ENCODE assay signal across 1 cellular context in the genomic region with DNA sequence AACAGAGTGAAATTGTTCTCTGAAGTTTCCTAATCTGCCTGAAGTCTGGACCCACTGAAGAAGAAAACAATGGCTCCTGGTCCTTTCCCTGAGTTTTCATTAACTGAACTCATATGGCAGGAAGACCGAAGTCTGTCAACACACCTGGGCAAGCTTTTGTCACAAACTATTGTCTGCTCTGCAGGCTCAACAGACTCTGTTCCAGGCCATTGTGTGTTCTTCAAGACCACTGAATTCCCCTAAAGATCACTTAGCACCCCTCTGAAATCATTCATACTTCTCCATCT.
TF ChIP-seq lines count a peak whose summit lies in the region.

No MANE protein-coding gene starts in this region.

TF ChIP-seq in HepG2, 621 proteins besides CTCF, POLR2A, EP300 and RAD21 (continued from another document and continues in another):
- TF ChIP-seq, protein P1, sequence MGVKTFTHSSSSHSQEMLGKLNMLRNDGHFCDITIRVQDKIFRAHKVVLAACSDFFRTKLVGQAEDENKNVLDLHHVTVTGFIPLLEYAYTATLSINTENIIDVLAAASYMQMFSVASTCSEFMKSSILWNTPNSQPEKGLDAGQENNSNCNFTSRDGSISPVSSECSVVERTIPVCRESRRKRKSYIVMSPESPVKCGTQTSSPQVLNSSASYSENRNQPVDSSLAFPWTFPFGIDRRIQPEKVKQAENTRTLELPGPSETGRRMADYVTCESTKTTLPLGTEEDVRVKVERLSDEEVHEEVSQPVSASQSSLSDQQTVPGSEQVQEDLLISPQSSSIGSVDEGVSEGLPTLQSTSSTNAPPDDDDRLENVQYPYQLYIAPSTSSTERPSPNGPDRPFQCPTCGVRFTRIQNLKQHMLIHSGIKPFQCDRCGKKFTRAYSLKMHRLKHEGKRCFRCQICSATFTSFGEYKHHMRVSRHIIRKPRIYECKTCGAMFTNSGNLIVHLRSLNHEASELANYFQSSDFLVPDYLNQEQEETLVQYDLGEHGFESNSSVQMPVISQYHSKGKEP (CRISPR knock-in tag; IDR thresholded peaks at IDR 0.05): no peak
- no peak for TF ChIP-seq ZNF232 (CRISPR knock-in tag; IDR thresholded peaks at IDR 0.05; ENCODE audit: borderline replicate concordance)
- TF ChIP-seq ZNF331 (CRISPR knock-in tag; IDR thresholded peaks at IDR 0.05): no peak
- no peak for TF ChIP-seq PAWR (CRISPR knock-in tag; IDR thresholded peaks at IDR 0.05; ENCODE audit: borderline replicate concordance)
- TF ChIP-seq ZNF543 (CRISPR knock-in tag; IDR thresholded peaks at IDR 0.05): no peak
- TF ChIP-seq SNRNP70 (IDR thresholded peaks at IDR 0.05; ENCODE audit: low read depth, low read length): no peak
- TF ChIP-seq, protein P2, sequence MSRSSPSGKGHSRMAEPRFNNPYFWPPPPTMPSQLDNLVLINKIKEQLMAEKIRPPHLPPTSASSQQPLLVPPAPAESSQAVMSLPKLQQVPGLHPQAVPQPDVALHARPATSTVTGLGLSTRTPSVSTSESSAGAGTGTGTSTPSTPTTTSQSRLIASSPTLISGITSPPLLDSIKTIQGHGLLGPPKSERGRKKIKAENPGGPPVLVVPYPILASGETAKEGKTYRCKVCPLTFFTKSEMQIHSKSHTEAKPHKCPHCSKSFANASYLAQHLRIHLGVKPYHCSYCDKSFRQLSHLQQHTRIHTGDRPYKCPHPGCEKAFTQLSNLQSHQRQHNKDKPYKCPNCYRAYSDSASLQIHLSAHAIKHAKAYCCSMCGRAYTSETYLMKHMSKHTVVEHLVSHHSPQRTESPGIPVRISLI (CRISPR knock-in tag; IDR thresholded peaks at IDR 0.05; ENCODE audit: borderline replicate concordance): no peak
- no peak for TF ChIP-seq ZNF235 (CRISPR knock-in tag; IDR thresholded peaks at IDR 0.05; ENCODE audit: borderline replicate concordance)
- TF ChIP-seq ZEB1 (IDR thresholded peaks at IDR 0.05; ENCODE audit: insufficient replicate concordance, low read depth): peak; percentile 58
- TF ChIP-seq HOXA7 (CRISPR knock-in tag; IDR thresholded peaks at IDR 0.05): no peak
- no peak for TF ChIP-seq SCMH1 (CRISPR knock-in tag; IDR thresholded peaks at IDR 0.05; ENCODE audit: borderline replicate concordance)
- TF ChIP-seq, protein P3, sequence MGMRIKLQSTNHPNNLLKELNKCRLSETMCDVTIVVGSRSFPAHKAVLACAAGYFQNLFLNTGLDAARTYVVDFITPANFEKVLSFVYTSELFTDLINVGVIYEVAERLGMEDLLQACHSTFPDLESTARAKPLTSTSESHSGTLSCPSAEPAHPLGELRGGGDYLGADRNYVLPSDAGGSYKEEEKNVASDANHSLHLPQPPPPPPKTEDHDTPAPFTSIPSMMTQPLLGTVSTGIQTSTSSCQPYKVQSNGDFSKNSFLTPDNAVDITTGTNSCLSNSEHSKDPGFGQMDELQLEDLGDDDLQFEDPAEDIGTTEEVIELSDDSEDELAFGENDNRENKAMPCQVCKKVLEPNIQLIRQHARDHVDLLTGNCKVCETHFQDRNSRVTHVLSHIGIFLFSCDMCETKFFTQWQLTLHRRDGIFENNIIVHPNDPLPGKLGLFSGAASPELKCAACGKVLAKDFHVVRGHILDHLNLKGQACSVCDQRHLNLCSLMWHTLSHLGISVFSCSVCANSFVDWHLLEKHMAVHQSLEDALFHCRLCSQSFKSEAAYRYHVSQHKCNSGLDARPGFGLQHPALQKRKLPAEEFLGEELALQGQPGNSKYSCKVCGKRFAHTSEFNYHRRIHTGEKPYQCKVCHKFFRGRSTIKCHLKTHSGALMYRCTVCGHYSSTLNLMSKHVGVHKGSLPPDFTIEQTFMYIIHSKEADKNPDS (CRISPR knock-in tag; IDR thresholded peaks at IDR 0.05): no peak
- TF ChIP-seq, protein P4, sequence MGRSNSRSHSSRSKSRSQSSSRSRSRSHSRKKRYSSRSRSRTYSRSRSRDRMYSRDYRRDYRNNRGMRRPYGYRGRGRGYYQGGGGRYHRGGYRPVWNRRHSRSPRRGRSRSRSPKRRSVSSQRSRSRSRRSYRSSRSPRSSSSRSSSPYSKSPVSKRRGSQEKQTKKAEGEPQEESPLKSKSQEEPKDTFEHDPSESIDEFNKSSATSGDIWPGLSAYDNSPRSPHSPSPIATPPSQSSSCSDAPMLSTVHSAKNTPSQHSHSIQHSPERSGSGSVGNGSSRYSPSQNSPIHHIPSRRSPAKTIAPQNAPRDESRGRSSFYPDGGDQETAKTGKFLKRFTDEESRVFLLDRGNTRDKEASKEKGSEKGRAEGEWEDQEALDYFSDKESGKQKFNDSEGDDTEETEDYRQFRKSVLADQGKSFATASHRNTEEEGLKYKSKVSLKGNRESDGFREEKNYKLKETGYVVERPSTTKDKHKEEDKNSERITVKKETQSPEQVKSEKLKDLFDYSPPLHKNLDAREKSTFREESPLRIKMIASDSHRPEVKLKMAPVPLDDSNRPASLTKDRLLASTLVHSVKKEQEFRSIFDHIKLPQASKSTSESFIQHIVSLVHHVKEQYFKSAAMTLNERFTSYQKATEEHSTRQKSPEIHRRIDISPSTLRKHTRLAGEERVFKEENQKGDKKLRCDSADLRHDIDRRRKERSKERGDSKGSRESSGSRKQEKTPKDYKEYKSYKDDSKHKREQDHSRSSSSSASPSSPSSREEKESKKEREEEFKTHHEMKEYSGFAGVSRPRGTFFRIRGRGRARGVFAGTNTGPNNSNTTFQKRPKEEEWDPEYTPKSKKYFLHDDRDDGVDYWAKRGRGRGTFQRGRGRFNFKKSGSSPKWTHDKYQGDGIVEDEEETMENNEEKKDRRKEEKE (IDR thresholded peaks at IDR 0.05): no peak
- TF ChIP-seq ZNF3 (CRISPR knock-in tag; IDR thresholded peaks at IDR 0.05): no peak
- peak; percentile 98 for TF ChIP-seq SOX13 (IDR thresholded peaks at IDR 0.05)
- peak in 1 of 2 experiments; percentile 98; a peak in 2 of 4 replicates for TF ChIP-seq SOX13 (CRISPR knock-in tag; conservative IDR thresholded peaks at IDR 0.05 in 1 of 2, IDR thresholded peaks at IDR 0.05 in 1 of 2)
- TF ChIP-seq, protein P5, sequence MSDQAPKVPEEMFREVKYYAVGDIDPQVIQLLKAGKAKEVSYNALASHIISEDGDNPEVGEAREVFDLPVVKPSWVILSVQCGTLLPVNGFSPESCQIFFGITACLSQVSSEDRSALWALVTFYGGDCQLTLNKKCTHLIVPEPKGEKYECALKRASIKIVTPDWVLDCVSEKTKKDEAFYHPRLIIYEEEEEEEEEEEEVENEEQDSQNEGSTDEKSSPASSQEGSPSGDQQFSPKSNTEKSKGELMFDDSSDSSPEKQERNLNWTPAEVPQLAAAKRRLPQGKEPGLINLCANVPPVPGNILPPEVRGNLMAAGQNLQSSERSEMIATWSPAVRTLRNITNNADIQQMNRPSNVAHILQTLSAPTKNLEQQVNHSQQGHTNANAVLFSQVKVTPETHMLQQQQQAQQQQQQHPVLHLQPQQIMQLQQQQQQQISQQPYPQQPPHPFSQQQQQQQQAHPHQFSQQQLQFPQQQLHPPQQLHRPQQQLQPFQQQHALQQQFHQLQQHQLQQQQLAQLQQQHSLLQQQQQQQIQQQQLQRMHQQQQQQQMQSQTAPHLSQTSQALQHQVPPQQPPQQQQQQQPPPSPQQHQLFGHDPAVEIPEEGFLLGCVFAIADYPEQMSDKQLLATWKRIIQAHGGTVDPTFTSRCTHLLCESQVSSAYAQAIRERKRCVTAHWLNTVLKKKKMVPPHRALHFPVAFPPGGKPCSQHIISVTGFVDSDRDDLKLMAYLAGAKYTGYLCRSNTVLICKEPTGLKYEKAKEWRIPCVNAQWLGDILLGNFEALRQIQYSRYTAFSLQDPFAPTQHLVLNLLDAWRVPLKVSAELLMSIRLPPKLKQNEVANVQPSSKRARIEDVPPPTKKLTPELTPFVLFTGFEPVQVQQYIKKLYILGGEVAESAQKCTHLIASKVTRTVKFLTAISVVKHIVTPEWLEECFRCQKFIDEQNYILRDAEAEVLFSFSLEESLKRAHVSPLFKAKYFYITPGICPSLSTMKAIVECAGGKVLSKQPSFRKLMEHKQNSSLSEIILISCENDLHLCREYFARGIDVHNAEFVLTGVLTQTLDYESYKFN (CRISPR knock-in tag; conservative IDR thresholded peaks at IDR 0.05): 0 out of 2 replicates have a peak, but pooled peaks have one; percentile 14
- TF ChIP-seq AHR (CRISPR knock-in tag; IDR thresholded peaks at IDR 0.05): no peak
- peak; percentile 52 for TF ChIP-seq HNF4A (CRISPR knock-in tag; IDR thresholded peaks at IDR 0.05)
- TF ChIP-seq KMT2A (CRISPR knock-in tag; IDR thresholded peaks at IDR 0.05): no peak
- no peak for TF ChIP-seq SP4 (CRISPR knock-in tag; IDR thresholded peaks at IDR 0.05)
- no peak for TF ChIP-seq ZSCAN31 (CRISPR knock-in tag; IDR thresholded peaks at IDR 0.05; ENCODE audit: low read depth)
- TF ChIP-seq, protein P6, sequence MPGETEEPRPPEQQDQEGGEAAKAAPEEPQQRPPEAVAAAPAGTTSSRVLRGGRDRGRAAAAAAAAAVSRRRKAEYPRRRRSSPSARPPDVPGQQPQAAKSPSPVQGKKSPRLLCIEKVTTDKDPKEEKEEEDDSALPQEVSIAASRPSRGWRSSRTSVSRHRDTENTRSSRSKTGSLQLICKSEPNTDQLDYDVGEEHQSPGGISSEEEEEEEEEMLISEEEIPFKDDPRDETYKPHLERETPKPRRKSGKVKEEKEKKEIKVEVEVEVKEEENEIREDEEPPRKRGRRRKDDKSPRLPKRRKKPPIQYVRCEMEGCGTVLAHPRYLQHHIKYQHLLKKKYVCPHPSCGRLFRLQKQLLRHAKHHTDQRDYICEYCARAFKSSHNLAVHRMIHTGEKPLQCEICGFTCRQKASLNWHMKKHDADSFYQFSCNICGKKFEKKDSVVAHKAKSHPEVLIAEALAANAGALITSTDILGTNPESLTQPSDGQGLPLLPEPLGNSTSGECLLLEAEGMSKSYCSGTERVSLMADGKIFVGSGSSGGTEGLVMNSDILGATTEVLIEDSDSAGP (CRISPR knock-in tag; IDR thresholded peaks at IDR 0.05; ENCODE audit: borderline replicate concordance): no peak
- TF ChIP-seq, protein P7, sequence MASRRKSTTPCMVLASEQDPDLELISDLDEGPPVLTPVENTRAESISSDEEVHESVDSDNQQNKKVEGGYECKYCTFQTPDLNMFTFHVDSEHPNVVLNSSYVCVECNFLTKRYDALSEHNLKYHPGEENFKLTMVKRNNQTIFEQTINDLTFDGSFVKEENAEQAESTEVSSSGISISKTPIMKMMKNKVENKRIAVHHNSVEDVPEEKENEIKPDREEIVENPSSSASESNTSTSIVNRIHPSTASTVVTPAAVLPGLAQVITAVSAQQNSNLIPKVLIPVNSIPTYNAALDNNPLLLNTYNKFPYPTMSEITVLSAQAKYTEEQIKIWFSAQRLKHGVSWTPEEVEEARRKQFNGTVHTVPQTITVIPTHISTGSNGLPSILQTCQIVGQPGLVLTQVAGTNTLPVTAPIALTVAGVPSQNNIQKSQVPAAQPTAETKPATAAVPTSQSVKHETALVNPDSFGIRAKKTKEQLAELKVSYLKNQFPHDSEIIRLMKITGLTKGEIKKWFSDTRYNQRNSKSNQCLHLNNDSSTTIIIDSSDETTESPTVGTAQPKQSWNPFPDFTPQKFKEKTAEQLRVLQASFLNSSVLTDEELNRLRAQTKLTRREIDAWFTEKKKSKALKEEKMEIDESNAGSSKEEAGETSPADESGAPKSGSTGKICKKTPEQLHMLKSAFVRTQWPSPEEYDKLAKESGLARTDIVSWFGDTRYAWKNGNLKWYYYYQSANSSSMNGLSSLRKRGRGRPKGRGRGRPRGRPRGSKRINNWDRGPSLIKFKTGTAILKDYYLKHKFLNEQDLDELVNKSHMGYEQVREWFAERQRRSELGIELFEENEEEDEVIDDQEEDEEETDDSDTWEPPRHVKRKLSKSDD (CRISPR knock-in tag; IDR thresholded peaks at IDR 0.05; ENCODE audit: low read depth): no peak
- TF ChIP-seq, protein P8, sequence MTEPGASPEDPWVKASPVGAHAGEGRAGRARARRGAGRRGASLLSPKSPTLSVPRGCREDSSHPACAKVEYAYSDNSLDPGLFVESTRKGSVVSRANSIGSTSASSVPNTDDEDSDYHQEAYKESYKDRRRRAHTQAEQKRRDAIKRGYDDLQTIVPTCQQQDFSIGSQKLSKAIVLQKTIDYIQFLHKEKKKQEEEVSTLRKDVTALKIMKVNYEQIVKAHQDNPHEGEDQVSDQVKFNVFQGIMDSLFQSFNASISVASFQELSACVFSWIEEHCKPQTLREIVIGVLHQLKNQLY (CRISPR knock-in tag; IDR thresholded peaks at IDR 0.05): no peak
- TF ChIP-seq, protein P9, sequence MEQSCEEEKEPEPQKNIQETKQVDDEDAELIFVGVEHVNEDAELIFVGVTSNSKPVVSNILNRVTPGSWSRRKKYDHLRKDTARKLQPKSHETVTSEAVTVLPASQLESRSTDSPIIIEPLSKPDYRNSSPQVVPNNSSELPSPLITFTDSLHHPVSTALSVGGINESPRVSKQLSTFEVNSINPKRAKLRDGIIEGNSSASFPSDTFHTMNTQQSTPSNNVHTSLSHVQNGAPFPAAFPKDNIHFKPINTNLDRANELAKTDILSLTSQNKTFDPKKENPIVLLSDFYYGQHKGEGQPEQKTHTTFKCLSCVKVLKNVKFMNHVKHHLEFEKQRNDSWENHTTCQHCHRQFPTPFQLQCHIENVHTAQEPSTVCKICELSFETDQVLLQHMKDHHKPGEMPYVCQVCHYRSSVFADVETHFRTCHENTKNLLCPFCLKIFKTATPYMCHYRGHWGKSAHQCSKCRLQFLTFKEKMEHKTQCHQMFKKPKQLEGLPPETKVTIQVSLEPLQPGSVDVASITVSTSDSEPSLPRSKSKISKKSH (CRISPR knock-in tag; IDR thresholded peaks at IDR 0.05; ENCODE audit: borderline replicate concordance): no peak
- TF ChIP-seq ZSCAN30 (CRISPR knock-in tag; IDR thresholded peaks at IDR 0.05): no peak
- TF ChIP-seq ZNF614 (CRISPR knock-in tag; IDR thresholded peaks at IDR 0.05; ENCODE audit: borderline replicate concordance): no peak; the same call in 1 of the 2 replicates
- no peak for TF ChIP-seq ZBTB8A (CRISPR knock-in tag; IDR thresholded peaks at IDR 0.05; ENCODE audit: borderline replicate concordance, low read depth)
- TF ChIP-seq HMG20A (CRISPR knock-in tag; IDR thresholded peaks at IDR 0.05; ENCODE audit: borderline replicate concordance): peak; percentile 42; the same call in 1 of the 2 replicates
- no peak for TF ChIP-seq ZNF354B (CRISPR knock-in tag; IDR thresholded peaks at IDR 0.05)
- no peak for TF ChIP-seq ZBTB20 (CRISPR knock-in tag; IDR thresholded peaks at IDR 0.05; ENCODE audit: borderline replicate concordance, low read depth)
- no peak for TF ChIP-seq NRL (CRISPR knock-in tag; IDR thresholded peaks at IDR 0.05; ENCODE audit: borderline replicate concordance)
- TF ChIP-seq ZNF660 (CRISPR knock-in tag; IDR thresholded peaks at IDR 0.05; ENCODE audit: borderline replicate concordance, low read depth): no peak
- TF ChIP-seq ZNF780A (CRISPR knock-in tag; IDR thresholded peaks at IDR 0.05): no peak
- TF ChIP-seq, protein P10, sequence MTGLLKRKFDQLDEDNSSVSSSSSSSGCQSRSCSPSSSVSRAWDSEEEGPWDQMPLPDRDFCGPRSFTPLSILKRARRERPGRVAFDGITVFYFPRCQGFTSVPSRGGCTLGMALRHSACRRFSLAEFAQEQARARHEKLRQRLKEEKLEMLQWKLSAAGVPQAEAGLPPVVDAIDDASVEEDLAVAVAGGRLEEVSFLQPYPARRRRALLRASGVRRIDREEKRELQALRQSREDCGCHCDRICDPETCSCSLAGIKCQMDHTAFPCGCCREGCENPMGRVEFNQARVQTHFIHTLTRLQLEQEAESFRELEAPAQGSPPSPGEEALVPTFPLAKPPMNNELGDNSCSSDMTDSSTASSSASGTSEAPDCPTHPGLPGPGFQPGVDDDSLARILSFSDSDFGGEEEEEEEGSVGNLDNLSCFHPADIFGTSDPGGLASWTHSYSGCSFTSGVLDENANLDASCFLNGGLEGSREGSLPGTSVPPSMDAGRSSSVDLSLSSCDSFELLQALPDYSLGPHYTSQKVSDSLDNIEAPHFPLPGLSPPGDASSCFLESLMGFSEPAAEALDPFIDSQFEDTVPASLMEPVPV (CRISPR knock-in tag; IDR thresholded peaks at IDR 0.05): no peak
- TF ChIP-seq ZNF589 (CRISPR knock-in tag; conservative IDR thresholded peaks at IDR 0.05): no peak
- no peak for TF ChIP-seq ZNF451 (CRISPR knock-in tag; IDR thresholded peaks at IDR 0.05)
- TF ChIP-seq NKX3-1 (CRISPR knock-in tag; IDR thresholded peaks at IDR 0.05): no peak
- no peak for TF ChIP-seq SRSF4 (IDR thresholded peaks at IDR 0.05; ENCODE audit: low read depth, low read length, poor library complexity, severe bottlenecking)
- no peak for TF ChIP-seq HNRNPLL (IDR thresholded peaks at IDR 0.05; ENCODE audit: low read depth, low read length, poor library complexity, severe bottlenecking)
